ENCODE assay signal across 10 cellular contexts in genomic region chr1:206925116-206925736, GRCh38. TPM values are rescaled to one million over a fixed set of nuclear protein-coding genes. Genes with fewer than 3 reads are reported as not detected.
DNase-seq lines count a peak whose midpoint lies in the region; ATAC-seq and TF ChIP-seq lines count a peak whose summit lies in the region.
"Had no signal": no experiment of that assay in that cellular context is flagged by ENCODE, and none has a peak within 500 bp of the region (broad histone marks: within the 10 kb centered on the region; RNA-seq: fewer than 3 reads in every experiment).

No MANE protein-coding gene starts in this region.

- H3K27ac ChIP-seq in RWPE1, result peak overlapping the region; percentile 25

- H3K4me1 Mint-ChIP-seq in type B pancreatic cell (ENCODE audit: unreplicated experiment), result no peaks in the 10 kb centered on the region

- DNase-seq in Ammon's horn (ENCODE audit: low spot score) (peak; percentile 46), RWPE1 (ENCODE audit: low spot score) (no peak), ecto neural progenitor cell (ENCODE audit: low spot score) (no peak), type B pancreatic cell (ENCODE audit: extremely low spot score, unreplicated experiment) (no peak)
- peak; percentile 43 for DNase-seq in effector CD4-positive, alpha-beta T cell
- DNase-seq in stimulated activated CD8-positive, alpha-beta memory T cell treated with anti-CD3 and anti-CD28 coated beads, Interleukin-7, amount 100 ng/mL, for 4 hours (ENCODE audit: low read depth in 2 of 2), result peak; percentile 46 to 59

- peak; percentile 62 for ATAC-seq in GM18867 (IDR thresholded peaks at IDR 0.05; ENCODE audit: unreplicated experiment)
- peak; percentile 47 for ATAC-seq in HG02885 (IDR thresholded peaks at IDR 0.05; ENCODE audit: poor library complexity, unreplicated experiment)

- TF ChIP-seq CTCF in RWPE1 (conservative IDR thresholded peaks at IDR 0.05; ENCODE audit: low read depth) (no peak), type B pancreatic cell (conservative IDR thresholded peaks at IDR 0.05) (no peak)

- no peaks in the 10 kb centered on the region for H3K27me3 Mint-ChIP-seq in type B pancreatic cell
- H3K27me3 Mint-ChIP-seq: activated naive CD8-positive, alpha-beta T cell had no signal

- POLR2A ChIA-PET in RWPE1 (lab: Yijun Ruan, JAX; ENCODE audit: low non-redundant PET), result no interaction called here

- CTCF ChIA-PET in RWPE1 (lab: Yijun Ruan, JAX), result interaction anchor here (1.1 kb wide), 1 partner anchor 292 kb away, joined by 3 read pairs; no protein-coding TSS in a partner anchor

- H3K27ac Mint-ChIP-seq in type B pancreatic cell, result no peak overlapping the region
- H3K27ac Mint-ChIP-seq: activated naive CD8-positive, alpha-beta T cell had no signal

- no peaks in the 10 kb centered on the region for H3K36me3 Mint-ChIP-seq in type B pancreatic cell
- H3K36me3 Mint-ChIP-seq: activated naive CD8-positive, alpha-beta T cell had no signal

- H3K9me3 Mint-ChIP-seq in type B pancreatic cell, result no peaks in the 10 kb centered on the region

- no peak overlapping the region for H3K4me3 Mint-ChIP-seq in type B pancreatic cell
- H3K4me3 Mint-ChIP-seq: activated naive CD8-positive, alpha-beta T cell had no signal

RNA-seq across cellular contexts. Expression of gene FCMR, which starts 3.5 kb away (rescaled TPM):
- 0.58 and 0.81 TPM in 2 replicates for total RNA-seq in type B pancreatic cell (ENCODE audit: low replicate concordance)

RNA-seq across cellular contexts. Expression of gene PIGR, which starts 21.0 kb away (rescaled TPM):
- 16.9 and 30.1 TPM in 2 replicates for total RNA-seq in type B pancreatic cell (ENCODE audit: low replicate concordance)
- total RNA-seq: mononuclear cell had no signal

RNA-seq across cellular contexts. Expression of gene IL24, which starts 28.0 kb away (rescaled TPM):
- total RNA-seq in type B pancreatic cell (ENCODE audit: low replicate concordance), result not detected in 2 replicates

RNA-seq across cellular contexts. Expression of gene FCAMR, which starts 45.0 kb away (rescaled TPM):
- not detected in 2 replicates for total RNA-seq in type B pancreatic cell (ENCODE audit: low replicate concordance)
- total RNA-seq: mononuclear cell had no signal

RNA-seq across cellular contexts. Expression of gene IL20, which starts 59.8 kb away (rescaled TPM):
- not detected in 2 replicates for total RNA-seq in type B pancreatic cell (ENCODE audit: low replicate concordance)
- total RNA-seq: mononuclear cell had no signal

Comparison
In these comparisons a context has a peak if more than half of its experiments do, and no peak if none do; other contexts are left out.
1. DNase-seq: peak in Ammon's horn (single experiment), effector CD4-positive, alpha-beta T cell (single experiment) and stimulated activated CD8-positive, alpha-beta memory T cell treated with anti-CD3 and anti-CD28 coated beads, Interleukin-7, amount 100 ng/mL, for 4 hours (2 of 2); none in RWPE1 (single experiment), ecto neural progenitor cell (single experiment) and type B pancreatic cell (single experiment).